In genomic region chr15:67178569-67179210, GRCh38 we compare ENCODE assay signal across 1 cellular context.
TF ChIP-seq lines count a peak whose summit lies in the region.

No MANE protein-coding gene starts in this region.

TF ChIP-seq in K562, 482 proteins besides CTCF, POLR2A, EP300 and RAD21 (continued from another document and continues in another):
- TF ChIP-seq, protein P1, sequence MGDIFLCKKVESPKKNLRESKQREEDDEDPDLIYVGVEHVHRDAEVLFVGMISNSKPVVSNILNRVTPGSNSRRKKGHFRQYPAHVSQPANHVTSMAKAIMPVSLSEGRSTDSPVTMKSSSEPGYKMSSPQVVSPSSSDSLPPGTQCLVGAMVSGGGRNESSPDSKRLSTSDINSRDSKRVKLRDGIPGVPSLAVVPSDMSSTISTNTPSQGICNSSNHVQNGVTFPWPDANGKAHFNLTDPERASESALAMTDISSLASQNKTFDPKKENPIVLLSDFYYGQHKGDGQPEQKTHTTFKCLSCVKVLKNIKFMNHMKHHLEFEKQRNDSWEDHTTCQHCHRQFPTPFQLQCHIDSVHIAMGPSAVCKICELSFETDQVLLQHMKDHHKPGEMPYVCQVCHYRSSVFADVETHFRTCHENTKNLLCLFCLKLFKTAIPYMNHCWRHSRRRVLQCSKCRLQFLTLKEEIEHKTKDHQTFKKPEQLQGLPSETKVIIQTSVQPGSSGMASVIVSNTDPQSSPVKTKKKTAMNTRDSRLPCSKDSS (IDR thresholded peaks at IDR 0.05; ENCODE audit: low read depth, partially characterized antibody): no peak
- no peak for TF ChIP-seq RBM14 (IDR thresholded peaks at IDR 0.05; ENCODE audit: borderline replicate concordance, insufficient read depth, low read depth, low read length)
- TF ChIP-seq, protein P2, sequence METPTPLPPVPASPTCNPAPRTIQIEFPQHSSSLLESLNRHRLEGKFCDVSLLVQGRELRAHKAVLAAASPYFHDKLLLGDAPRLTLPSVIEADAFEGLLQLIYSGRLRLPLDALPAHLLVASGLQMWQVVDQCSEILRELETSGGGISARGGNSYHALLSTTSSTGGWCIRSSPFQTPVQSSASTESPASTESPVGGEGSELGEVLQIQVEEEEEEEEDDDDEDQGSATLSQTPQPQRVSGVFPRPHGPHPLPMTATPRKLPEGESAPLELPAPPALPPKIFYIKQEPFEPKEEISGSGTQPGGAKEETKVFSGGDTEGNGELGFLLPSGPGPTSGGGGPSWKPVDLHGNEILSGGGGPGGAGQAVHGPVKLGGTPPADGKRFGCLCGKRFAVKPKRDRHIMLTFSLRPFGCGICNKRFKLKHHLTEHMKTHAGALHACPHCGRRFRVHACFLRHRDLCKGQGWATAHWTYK (CRISPR knock-in tag; IDR thresholded peaks at IDR 0.05): no peak; the same call in 1 of the 2 replicates
- TF ChIP-seq MTF1 (CRISPR knock-in tag; IDR thresholded peaks at IDR 0.05; ENCODE audit: borderline replicate concordance): no peak
- no peak for TF ChIP-seq NFXL1 (CRISPR knock-in tag; IDR thresholded peaks at IDR 0.05)
- TF ChIP-seq FOXP1 (CRISPR knock-in tag; IDR thresholded peaks at IDR 0.05): no peak
- TF ChIP-seq FOXJ3 (CRISPR knock-in tag; IDR thresholded peaks at IDR 0.05): no peak
- TF ChIP-seq, protein P3, sequence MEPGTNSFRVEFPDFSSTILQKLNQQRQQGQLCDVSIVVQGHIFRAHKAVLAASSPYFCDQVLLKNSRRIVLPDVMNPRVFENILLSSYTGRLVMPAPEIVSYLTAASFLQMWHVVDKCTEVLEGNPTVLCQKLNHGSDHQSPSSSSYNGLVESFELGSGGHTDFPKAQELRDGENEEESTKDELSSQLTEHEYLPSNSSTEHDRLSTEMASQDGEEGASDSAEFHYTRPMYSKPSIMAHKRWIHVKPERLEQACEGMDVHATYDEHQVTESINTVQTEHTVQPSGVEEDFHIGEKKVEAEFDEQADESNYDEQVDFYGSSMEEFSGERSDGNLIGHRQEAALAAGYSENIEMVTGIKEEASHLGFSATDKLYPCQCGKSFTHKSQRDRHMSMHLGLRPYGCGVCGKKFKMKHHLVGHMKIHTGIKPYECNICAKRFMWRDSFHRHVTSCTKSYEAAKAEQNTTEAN (CRISPR knock-in tag; IDR thresholded peaks at IDR 0.05): no peak
- no peak for TF ChIP-seq POLR2B (IDR thresholded peaks at IDR 0.05; ENCODE audit: low read depth, partially characterized antibody)
- TF ChIP-seq ZNF384 (IDR thresholded peaks at IDR 0.05; ENCODE audit: low read depth, low read length): peak; percentile 26; the same call in 1 of the 2 replicates
- no peak for TF ChIP-seq ZNF407 (IDR thresholded peaks at IDR 0.05; ENCODE audit: low read depth)
- TF ChIP-seq PREB (CRISPR knock-in tag; IDR thresholded peaks at IDR 0.05): no peak
- TF ChIP-seq ZNF212 (CRISPR knock-in tag; IDR thresholded peaks at IDR 0.05): no peak
- peak; percentile 91 for TF ChIP-seq TCF3 (CRISPR knock-in tag; IDR thresholded peaks at IDR 0.05)
- TF ChIP-seq ZNF583 (CRISPR knock-in tag; IDR thresholded peaks at IDR 0.05): no peak
- no peak for TF ChIP-seq ZNF354B (CRISPR knock-in tag; IDR thresholded peaks at IDR 0.05)
- TF ChIP-seq CEBPB (tag; IDR thresholded peaks at IDR 0.05): no peak
- TF ChIP-seq DDX20 (tag; IDR thresholded peaks at IDR 0.05; ENCODE audit: low read depth): no peak
- no peak for TF ChIP-seq EWSR1 (IDR thresholded peaks at IDR 0.05; ENCODE audit: borderline replicate concordance, low read depth, partially characterized antibody)
- TF ChIP-seq TBP (optimal IDR thresholded peaks at IDR 0.05; ENCODE audit: low read depth, low read length): no peak
- TF ChIP-seq HNRNPH1 (optimal IDR thresholded peaks at IDR 0.05; ENCODE audit: low read depth, low read length): no peak
- no peak for TF ChIP-seq CHD7 (IDR thresholded peaks at IDR 0.05; ENCODE audit: low read depth, low read length)
